ENCODE assay signal across 8 cellular contexts in the genomic region with DNA sequence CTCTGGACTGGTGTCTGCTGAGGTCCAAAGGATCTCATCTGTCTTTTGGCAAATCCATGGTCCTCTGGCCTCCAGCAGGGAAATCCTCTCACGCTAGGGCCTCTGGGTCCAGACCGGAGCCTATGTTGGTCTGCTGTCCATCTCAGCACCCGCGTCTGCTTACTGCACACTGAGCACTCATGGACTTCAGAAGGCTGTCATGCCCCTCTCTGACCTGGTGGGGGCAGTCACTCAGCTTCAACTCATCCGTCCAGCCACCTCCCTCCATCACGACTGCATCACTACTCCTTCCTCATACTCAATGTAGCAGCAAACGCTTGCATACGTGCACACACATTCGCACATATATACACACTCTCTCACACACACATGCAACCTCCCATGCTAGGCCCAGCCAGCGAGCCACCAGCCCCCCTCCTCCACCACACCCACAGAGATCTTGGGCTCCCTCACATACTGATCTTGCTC. TPM values are rescaled to one million over a fixed set of nuclear protein-coding genes. Genes with fewer than 3 reads are reported as not detected.
DNase-seq lines count a peak whose midpoint lies in the region; ATAC-seq, FAIRE-seq and TF ChIP-seq lines count a peak whose summit lies in the region.

No MANE protein-coding gene starts in this region.

- FAIRE-seq in bronchial epithelial cell (lab: Jason Lieb, UNC), result no peak

- no peaks in the 10 kb centered on the region for H3K9me3 Mint-ChIP-seq in natural killer cell treated with Interleukin-12 subunit alpha and Interleukin-12 subunit beta and Interleukin-15 and Interleukin-18, amount 100 ng/mL, for 72 hours

- no peaks in the 10 kb centered on the region for H3K36me3 Mint-ChIP-seq in natural killer cell treated with Interleukin-12 subunit alpha and Interleukin-12 subunit beta and Interleukin-15 and Interleukin-18, amount 100 ng/mL, for 72 hours

- H4K20me1 ChIP-seq in DND-41 (ENCODE audit: insufficient read depth, low read length), result no peaks in the 10 kb centered on the region

- H3K9me3 ChIP-seq in DND-41 (ENCODE audit: insufficient read depth, low read length, severe bottlenecking) (no peaks in the 10 kb centered on the region), gastroesophageal sphincter (no peaks in the 10 kb centered on the region)

- H3K4me3 Mint-ChIP-seq in natural killer cell treated with Interleukin-12 subunit alpha and Interleukin-12 subunit beta and Interleukin-15 and Interleukin-18, amount 100 ng/mL, for 72 hours, result no peak overlapping the region

- ATAC-seq in DND-41 (ENCODE audit: insufficient read depth, low read depth), result peak; percentile 81
- ATAC-seq in GM19328 (IDR thresholded peaks at IDR 0.05; ENCODE audit: unreplicated experiment), result peak; percentile 97
- ATAC-seq in HG03135 (IDR thresholded peaks at IDR 0.05; ENCODE audit: unreplicated experiment), result peak; percentile 98
- ATAC-seq in natural killer cell treated with Interleukin-12 subunit alpha and Interleukin-12 subunit beta and Interleukin-15 and Interleukin-18, amount 100 ng/mL, for 72 hours, result peak; percentile 68 to 71
- no peak for ATAC-seq in gastroesophageal sphincter

- H3K4me3 ChIP-seq in DND-41 (ENCODE audit: low read depth in 1 of 2, low read length in 2 of 2), result no peak overlapping the region
- no peak overlapping the region for H3K4me3 ChIP-seq in bronchial epithelial cell (ENCODE audit: low read depth, low read length)
- no peak overlapping the region for H3K4me3 ChIP-seq in gastroesophageal sphincter

- TF ChIP-seq CTCF in DND-41 (IDR thresholded peaks at IDR 0.05; ENCODE audit: borderline replicate concordance, extremely low read depth, low read length, poor library complexity, severe bottlenecking), result peak; percentile 72
- TF ChIP-seq CTCF in bronchial epithelial cell (IDR thresholded peaks at IDR 0.05; ENCODE audit: insufficient read depth, low read length, severe bottlenecking), result peak; percentile 56
- no peak for TF ChIP-seq CTCF in gastroesophageal sphincter (IDR thresholded peaks at IDR 0.05)

- no peak for TF ChIP-seq EP300 in gastroesophageal sphincter (IDR thresholded peaks at IDR 0.05)

- H3K27ac ChIP-seq in DND-41 (ENCODE audit: low read length) (no peak overlapping the region), gastroesophageal sphincter (no peak overlapping the region)

- no peaks in the 10 kb centered on the region for H3K79me2 ChIP-seq in DND-41 (ENCODE audit: insufficient read depth, low read length)

- H3K27ac Mint-ChIP-seq in natural killer cell treated with Interleukin-12 subunit alpha and Interleukin-12 subunit beta and Interleukin-15 and Interleukin-18, amount 100 ng/mL, for 72 hours, result no peak overlapping the region

- no peak for TF ChIP-seq POLR2A in gastroesophageal sphincter (IDR thresholded peaks at IDR 0.05)

- no peaks in the 10 kb centered on the region for H3K4me1 ChIP-seq in DND-41 (ENCODE audit: insufficient read depth, low read length)
- no peaks in the 10 kb centered on the region for H3K4me1 ChIP-seq in gastroesophageal sphincter

- H3K27me3 ChIP-seq in DND-41 (ENCODE audit: insufficient read depth, low read length, poor library complexity) (no peaks in the 10 kb centered on the region), bronchial epithelial cell (ENCODE audit: control insufficient read depth, insufficient read depth, low read length) (peaks cover 8% of the 10 kb centered on the region), gastroesophageal sphincter (no peaks in the 10 kb centered on the region)

- H3K4me1 Mint-ChIP-seq in natural killer cell treated with Interleukin-12 subunit alpha and Interleukin-12 subunit beta and Interleukin-15 and Interleukin-18, amount 100 ng/mL, for 72 hours (ENCODE audit: low read depth in 2 of 2), result no peaks in the 10 kb centered on the region

- H3K4me2 ChIP-seq in DND-41 (ENCODE audit: insufficient read depth, low read length), result no peak overlapping the region

- H3K9ac ChIP-seq in DND-41 (ENCODE audit: low read depth, low read length), result no peak overlapping the region

- peak; percentile 45 for DNase-seq in DND-41
- peak; percentile 42 for DNase-seq in RPMI8226
- DNase-seq in bronchial epithelial cell (ENCODE audit: low read depth), result peak; percentile 22
- no peak for DNase-seq in natural killer cell treated with Interleukin-12 subunit alpha and Interleukin-12 subunit beta and Interleukin-15 and Interleukin-18, amount 100 ng/mL, for 72 hours (ENCODE audit: low spot score)
- no peak for DNase-seq in NCI-H187 (lab: John Stamatoyannopoulos, UW)

- H3K27me3 Mint-ChIP-seq in natural killer cell treated with Interleukin-12 subunit alpha and Interleukin-12 subunit beta and Interleukin-15 and Interleukin-18, amount 100 ng/mL, for 72 hours, result peaks cover 0 to 5% of the 10 kb centered on the region in 2 donors

- H3K36me3 ChIP-seq in DND-41 (ENCODE audit: insufficient read depth, low read length) (no peaks in the 10 kb centered on the region), bronchial epithelial cell (ENCODE audit: control insufficient read depth, insufficient read depth, low read length) (no peaks in the 10 kb centered on the region), gastroesophageal sphincter (no peaks in the 10 kb centered on the region)

- 53 to 62% methylated on average over 6 to 8 of the region's 10 CpGs for WGBS in gastroesophageal sphincter (ENCODE audit: low coverage in 1 of 2), 2 donors

- H2AFZ ChIP-seq in DND-41 (ENCODE audit: low read depth, low read length), result no peak overlapping the region

RNA-seq across cellular contexts. Expression of a gene that starts 33.3 kb away (rescaled TPM):
- under 0.01 and 0.26 TPM in 2 replicates for total RNA-seq in bronchial epithelial cell
- total RNA-seq in natural killer cell treated with Interleukin-12 subunit alpha and Interleukin-12 subunit beta and Interleukin-15 and Interleukin-18, amount 100 ng/mL, for 72 hours, result 1 to 10 TPM; 1.0 to 1.9 TPM
- 1 to 10 TPM in 1 of 4 donors, under 1 TPM in 1, not detected in 2; 0.30 to 1.3 TPM for total RNA-seq in gastroesophageal sphincter

Comparison
In these comparisons a context has a peak if more than half of its experiments do, and no peak if none do; other contexts are left out.
1. DNase-seq: peak in DND-41 (single experiment), RPMI8226 (single experiment) and bronchial epithelial cell (single experiment); none in natural killer cell treated with Interleukin-12 subunit alpha and Interleukin-12 subunit beta and Interleukin-15 and Interleukin-18, amount 100 ng/mL, for 72 hours (single experiment) and NCI-H187 (0 of 2).
2. CTCF ChIP-seq: peak in DND-41 (single experiment) and bronchial epithelial cell (single experiment); none in gastroesophageal sphincter (0 of 4).